In the genomic region with DNA sequence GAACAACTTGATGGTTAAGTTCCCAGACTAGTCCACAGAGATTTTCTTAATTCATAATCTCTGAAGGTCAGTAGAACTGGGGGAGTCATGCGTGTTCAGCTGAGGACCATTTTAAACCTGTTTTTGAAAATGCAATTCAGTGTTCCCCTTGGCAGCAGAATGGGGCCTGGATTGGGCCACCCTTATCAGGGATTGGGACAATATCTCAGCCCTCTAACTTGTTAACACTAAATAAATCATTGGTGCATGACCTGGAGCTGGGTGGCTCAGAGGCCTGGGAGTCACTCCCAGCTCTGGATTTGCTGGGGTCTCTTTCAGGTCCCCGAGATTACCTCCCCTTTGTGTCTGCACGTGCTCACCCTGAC, we compare ENCODE assay signal across 8 cellular contexts. TPM values are rescaled to one million over a fixed set of nuclear protein-coding genes. Genes with fewer than 3 reads are reported as not detected.
DNase-seq lines count a peak whose midpoint lies in the region; ATAC-seq and TF ChIP-seq lines count a peak whose summit lies in the region.

No MANE protein-coding gene starts in this region.

- peaks cover 29% of the 10 kb centered on the region for H4K20me1 ChIP-seq in DND-41 (ENCODE audit: insufficient read depth, low read length)

- WGBS in psoas muscle, 3 donors = 16 to 26% (median 23%) methylated on average over 3 of the region's 3 CpGs

- H3K4me2 ChIP-seq in DND-41 (ENCODE audit: insufficient read depth, low read length) = no peak overlapping the region

- intact Hi-C loops in psoas muscle (cut with DNase I) = loop anchor here (5.0 kb wide), 2 partner anchors 56 to 74 kb away; partner anchors contain the start of genes MRPS6 (in 1 of the 2) and SLC5A3 (in 1 of the 2)

- no peak overlapping the region for H3K9ac ChIP-seq in DND-41 (ENCODE audit: low read depth, low read length)

- no peak for TF ChIP-seq CTCF in DND-41 (IDR thresholded peaks at IDR 0.05; ENCODE audit: borderline replicate concordance, extremely low read depth, low read length, poor library complexity, severe bottlenecking)
- no peak for TF ChIP-seq CTCF in RWPE2 (IDR thresholded peaks at IDR 0.05; ENCODE audit: poor library complexity, severe bottlenecking)
- no peak for TF ChIP-seq CTCF in fibroblast of villous mesenchyme (IDR thresholded peaks at IDR 0.05; ENCODE audit: insufficient read depth, low read depth, low read length)
- TF ChIP-seq CTCF in psoas muscle (IDR thresholded peaks at IDR 0.05) = no peak
- no peak for TF ChIP-seq CTCF in GM20000 (IDR thresholded peaks at IDR 0.05; ENCODE audit: extremely low read depth, missing control alignments)

- H2AFZ ChIP-seq in DND-41 (ENCODE audit: low read depth, low read length) = no peak overlapping the region

- peaks cover 97% of the 10 kb centered on the region for H3K79me2 ChIP-seq in DND-41 (ENCODE audit: insufficient read depth, low read length)

- H3K4me1 ChIP-seq in DND-41 (ENCODE audit: insufficient read depth, low read length) (peaks cover 23% of the 10 kb centered on the region), RWPE2 (ENCODE audit: insufficient read depth, poor library complexity, severe bottlenecking) (peaks cover 20% of the 10 kb centered on the region), psoas muscle (peaks cover 69% of the 10 kb centered on the region)

- no peak for DNase-seq in DND-41
- DNase-seq in RWPE2 (ENCODE audit: low spot score) = no peak
- peak; percentile 25 for DNase-seq in fibroblast of villous mesenchyme (ENCODE audit: low read depth)
- no peak for DNase-seq in psoas muscle
- no peak for DNase-seq in GM20000 (ENCODE audit: low spot score)
- DNase-seq in NCI-H2029 treated with DMSO at 0.1 percent for 48 hours (lab: John Stamatoyannopoulos, UW) = no peak
- DNase-seq in kidney glomerular epithelial cell (lab: John Stamatoyannopoulos, UW) = no peak

- H3K36me3 ChIP-seq in DND-41 (ENCODE audit: insufficient read depth, low read length) = peaks cover 79% of the 10 kb centered on the region
- peaks cover 19% of the 10 kb centered on the region; the same call in 1 of the 2 replicates for H3K36me3 ChIP-seq in RWPE2 (ENCODE audit: low read depth)
- peaks cover 0 to 20% of the 10 kb centered on the region in 2 donors for H3K36me3 ChIP-seq in psoas muscle (ENCODE audit: insufficient read depth in 1 of 2, low read depth in 1 of 2)

- ATAC-seq in DND-41 (ENCODE audit: insufficient read depth, low read depth) = no peak
- ATAC-seq in RWPE2 (ENCODE audit: low read depth) = no peak
- peak in 3 of 4 donors; percentile 0 to 22 (median 6) for ATAC-seq in psoas muscle
- no peak for ATAC-seq in GM19351 (IDR thresholded peaks at IDR 0.05; ENCODE audit: unreplicated experiment)

- H3K4me3 ChIP-seq in DND-41 (ENCODE audit: low read depth in 1 of 2, low read length in 2 of 2) (no peak overlapping the region), RWPE2 (ENCODE audit: severe bottlenecking) (no peak overlapping the region), fibroblast of villous mesenchyme (ENCODE audit: low read depth, low read length) (no peak overlapping the region), psoas muscle (peak overlapping the region; percentile 50)

- no peaks in the 10 kb centered on the region for H3K27me3 ChIP-seq in DND-41 (ENCODE audit: insufficient read depth, low read length, poor library complexity)
- H3K27me3 ChIP-seq in RWPE2 (ENCODE audit: insufficient read depth, poor library complexity, severe bottlenecking) = no peaks in the 10 kb centered on the region
- H3K27me3 ChIP-seq in psoas muscle (ENCODE audit: insufficient read depth in 3 of 3, low read length in 2 of 3) = no peaks in the 10 kb centered on the region

- H3K9me3 ChIP-seq in DND-41 (ENCODE audit: insufficient read depth, low read length, severe bottlenecking) (no peaks in the 10 kb centered on the region), RWPE2 (ENCODE audit: severe bottlenecking) (no peaks in the 10 kb centered on the region), psoas muscle (no peaks in the 10 kb centered on the region)

- H3K27ac ChIP-seq in DND-41 (ENCODE audit: low read length) = 0 out of 2 replicates have a peak overlapping the region, but pooled peaks have one; percentile 3
- H3K27ac ChIP-seq in RWPE2 (ENCODE audit: poor library complexity, severe bottlenecking) = peak overlapping the region; percentile 2
- H3K27ac ChIP-seq in psoas muscle = peak overlapping the region; percentile 85

RNA-seq across cellular contexts. Expression of gene MRPS6, which starts 55.3 kb away (rescaled TPM):
- 31.2 and 51.4 TPM in 2 replicates for total RNA-seq in fibroblast of villous mesenchyme
- total RNA-seq in psoas muscle = 10 to 100 TPM; 38.8 to 92.9 (median 76.7) TPM
- 100 to 1,000 TPM in 2 of 3 donors, 10 to 100 TPM in 1; 69.9 to 191 (median 116) TPM for polyA plus RNA-seq in psoas muscle

RNA-seq across cellular contexts. Expression of gene SLC5A3, which starts 55.3 kb away (rescaled TPM):
- total RNA-seq in fibroblast of villous mesenchyme (31.6 and 142 TPM in 2 replicates), psoas muscle (10 to 100 TPM in 1 of 4 donors, 1 to 10 TPM in 3; 2.6 to 12.8 (median 6.7) TPM)
- polyA plus RNA-seq in psoas muscle = 10 to 100 TPM in 1 of 3 donors, 1 to 10 TPM in 1, under 1 TPM in 1; 0.70 to 17.2 (median 2.9) TPM

Comparison
In these comparisons a context has a peak if more than half of its experiments do, and no peak if none do; other contexts are left out.
1. ATAC-seq: peak in psoas muscle (3 of 4); none in DND-41 (single experiment), RWPE2 (single experiment) and GM19351 (single experiment).
2. H3K27ac ChIP-seq: peak in every context shown above with its lines; median percentile 85 in psoas muscle; 3 in DND-41; 2 in RWPE2.